Comparison of ENCODE assay signal across 9 cellular contexts in genomic region chr1:59316497-59317128, GRCh38. TPM values are rescaled to one million over a fixed set of nuclear protein-coding genes. Genes with fewer than 3 reads are reported as not detected.
A peak's percentile ranks its signal among the peaks of the same experiment; 100 is the strongest.
DNase-seq lines count a peak whose midpoint lies in the region; ATAC-seq and TF ChIP-seq lines count a peak whose summit lies in the region.
"Had no signal": no experiment of that assay in that cellular context is flagged by ENCODE, and none has a peak within 500 bp of the region (broad histone marks: within the 10 kb centered on the region; RNA-seq: fewer than 3 reads in every experiment).

No MANE protein-coding gene starts in this region.

- WGBS in sigmoid colon, 2 donors: 59 to 76% methylated on average over 6 of the region's 6 CpGs

- H3K36me3 ChIP-seq in sigmoid colon: no peaks in the 10 kb centered on the region

- H3K27ac ChIP-seq in sigmoid colon: peak overlapping the region; percentile 1 to 42 (median 42)

- no peak overlapping the region for H3K4me3 ChIP-seq in sigmoid colon

- ATAC-seq in GM18508 (IDR thresholded peaks at IDR 0.05; ENCODE audit: insufficient read depth, unreplicated experiment): peak; percentile 79
- peak; percentile 63 for ATAC-seq in HG03457 (IDR thresholded peaks at IDR 0.05; ENCODE audit: unreplicated experiment)
- ATAC-seq in HG03280 (IDR thresholded peaks at IDR 0.05; ENCODE audit: unreplicated experiment): no peak

- no peak for TF ChIP-seq POLR2A in sigmoid colon (IDR thresholded peaks at IDR 0.05)

- H3K9me3 ChIP-seq in sigmoid colon: no peaks in the 10 kb centered on the region

- no peaks in the 10 kb centered on the region for H3K27me3 ChIP-seq in sigmoid colon

- TF ChIP-seq EP300 in sigmoid colon (IDR thresholded peaks at IDR 0.05): no peak

- intact Hi-C loops in sigmoid colon (cut with DNase I): no loop called here

- peaks cover 0 to 32% (median 10%) of the 10 kb centered on the region in 4 donors for H3K4me1 ChIP-seq in sigmoid colon

- peak; percentile 40 for DNase-seq in fibroblast of the conjunctiva (ENCODE audit: low read depth)
- DNase-seq in sigmoid colon: no peak
- no peak for DNase-seq in cerebellar cortex (ENCODE audit: low spot score)
- no peak for DNase-seq in HuH-7 (ENCODE audit: low spot score)
- no peak for DNase-seq in NCI-H446 (lab: John Stamatoyannopoulos, UW)
- DNase-seq: stimulated activated CD4-positive, alpha-beta T cell treated with anti-CD3 and anti-CD28 coated beads, Interleukin-1b, Interleukin-23, amount 100 ng/mL, for 48 hours had no signal

- no peak for TF ChIP-seq CTCF in sigmoid colon (IDR thresholded peaks at IDR 0.05)

RNA-seq across cellular contexts. Expression of gene FGGY, which starts 19.7 kb away (rescaled TPM):
- 10 to 100 TPM; 20.5 to 54.1 (median 33.9) TPM for total RNA-seq in sigmoid colon
- 10 to 100 TPM in 1 of 3 donors, 1 to 10 TPM in 2; 4.8 to 12.5 (median 9.3) TPM for polyA plus RNA-seq in sigmoid colon
